In genomic region chr17:78972507-78973105, GRCh38 we compare ENCODE assay signal across 29 cellular contexts. TPM values are rescaled to one million over a fixed set of nuclear protein-coding genes. Genes with fewer than 3 reads are reported as not detected.
A peak's percentile ranks its signal among the peaks of the same experiment; 100 is the strongest.
DNase-seq lines count a peak whose midpoint lies in the region; ATAC-seq, FAIRE-seq and TF ChIP-seq lines count a peak whose summit lies in the region.
"Had no signal": no experiment of that assay in that cellular context is flagged by ENCODE, and none has a peak within 500 bp of the region (broad histone marks: within the 10 kb centered on the region; RNA-seq: fewer than 3 reads in every experiment).

No MANE protein-coding gene starts in this region.

- peaks cover 35% of the 10 kb centered on the region for H3K4me1 Mint-ChIP-seq in neural progenitor cell

- SMC1A ChIA-PET in GM12878 (lab: Charles Lee; ENCODE audit: uncharacterized antibody, unreplicated experiment): interaction anchor here (2.4 kb wide), 1 partner anchor 107 kb away, joined by 17 read pairs; no protein-coding TSS in a partner anchor

- H3F3A ChIP-seq in SK-N-SH (replicated peaks; ENCODE audit: insufficient read depth) (peaks cover 6% of the 10 kb centered on the region), neural progenitor cell (ENCODE audit: low read depth) (no peaks in the 10 kb centered on the region)

- H3K4me1 ChIP-seq in SK-N-SH (ENCODE audit: control insufficient read depth in 1 of 2, insufficient read depth in 2 of 2, low read depth in 1 of 2, low read length in 1 of 2): peaks cover 4 to 44% of the 10 kb centered on the region in 2 experiments; a peak in 1 of 4 replicates
- peaks cover 13 to 43% of the 10 kb centered on the region in 2 experiments for H3K4me1 ChIP-seq in HCT116 (ENCODE audit: control insufficient read depth in 1 of 2, insufficient read depth in 2 of 2, low read length in 2 of 2)
- no peaks in the 10 kb centered on the region for H3K4me1 ChIP-seq in GM12878 (ENCODE audit: control insufficient read depth, insufficient read depth, low read length)
- peaks cover 6% of the 10 kb centered on the region for H3K4me1 ChIP-seq in neural progenitor cell
- peaks cover 6 to 12% of the 10 kb centered on the region in 2 donors for H3K4me1 ChIP-seq in breast epithelium

- CTCF ChIA-PET in SK-N-SH (lab: Yijun Ruan, JAX) (interaction anchor here (1.1 to 26.0 kb wide), 23 partner anchors 9 to 475 kb away, joined by 3 to 458 read pairs (median 11); partner anchors contain the start of genes CEP295NL, LGALS3BP and USP36), HCT116 (lab: Charles Lee) (interaction anchor here (0.9 to 2.6 kb wide), 7 partner anchors 8 to 131 kb away, joined by 3 to 39 read pairs (median 5); no protein-coding TSS in a partner anchor), GM12878 (lab: Yijun Ruan, JAX) (interaction anchor here (0.6 to 3.7 kb wide), 5 partner anchors 72 to 475 kb away, joined by 4 to 59 read pairs (median 10); no protein-coding TSS in a partner anchor)

- H3K9me2 ChIP-seq in SK-N-SH: no peaks in the 10 kb centered on the region
- H3K9me2 ChIP-seq in HCT116 (ENCODE audit: insufficient read depth): no peaks in the 10 kb centered on the region

- H3K27me3 Mint-ChIP-seq in neural progenitor cell (ENCODE audit: insufficient read depth, low read depth): peaks cover 15% of the 10 kb centered on the region
- H3K27me3 Mint-ChIP-seq: activated B cell treated with CpG ODN at 0.5 μM for 24 hours; activated naive CD8-positive, alpha-beta T cell; CD8-positive, alpha-beta memory T cell; stimulated activated naive CD8-positive, alpha-beta T cell treated with anti-CD3 and anti-CD28 coated beads, Interleukin-15, amount 100 ng/mL, for 72 hours had no signal

- H3K36me3 Mint-ChIP-seq in neural progenitor cell: no peaks in the 10 kb centered on the region
- H3K36me3 Mint-ChIP-seq: activated naive CD8-positive, alpha-beta T cell; CD8-positive, alpha-beta memory T cell had no signal

- TF ChIP-seq EP300 in SK-N-SH (IDR thresholded peaks at IDR 0.05; ENCODE audit: borderline replicate concordance in 1 of 2, low read depth in 1 of 2, low read length in 1 of 2) (no peak), GM12878 (IDR thresholded peaks at IDR 0.05; ENCODE audit: borderline replicate concordance in 1 of 2, control insufficient read depth in 1 of 2, low read depth in 2 of 2, low read length in 2 of 2) (no peak)

- FAIRE-seq in GM12878 (lab: Jason Lieb, UNC): no peak
- FAIRE-seq: A204.1, GM19239 had no signal

- WGBS in SK-N-SH (ENCODE audit: low lambda C conversion rate): 96% methylated on average over 13 of the region's 15 CpGs
- 48% methylated on average over 12 of the region's 15 CpGs for WGBS in GM12878 (ENCODE audit: insufficient coverage, insufficient replicate concordance, low lambda C conversion rate, missing lambda C conversion rate)

- H3K4me3 Mint-ChIP-seq in neural progenitor cell: no peak overlapping the region
- H3K4me3 Mint-ChIP-seq: activated B cell treated with CpG ODN at 0.5 μM for 24 hours; activated naive CD8-positive, alpha-beta T cell; CD8-positive, alpha-beta memory T cell; stimulated activated naive CD8-positive, alpha-beta T cell treated with anti-CD3 and anti-CD28 coated beads, Interleukin-15, amount 100 ng/mL, for 72 hours had no signal

- POLR2A ChIA-PET in SK-N-SH (lab: Yijun Ruan, JAX) (interaction anchor here (1.1 to 2.3 kb wide), 4 partner anchors 38 to 107 kb away, joined by 4 to 15 read pairs (median 9); no protein-coding TSS in a partner anchor), HCT116 (lab: Charles Lee) (interaction anchor here (1.1 kb wide), 1 partner anchor 49 kb away, joined by 5 read pairs; no protein-coding TSS in a partner anchor), GM12878 (lab: Charles Lee) (no interaction called here)

- TF ChIP-seq RAD21 in SK-N-SH (IDR thresholded peaks at IDR 0.05; ENCODE audit: low read length): no peak
- TF ChIP-seq RAD21 in HCT116 (IDR thresholded peaks at IDR 0.05; ENCODE audit: low read depth): no peak
- no peak for TF ChIP-seq RAD21 in GM12878 (IDR thresholded peaks at IDR 0.05; ENCODE audit: insufficient read depth, low read depth, low read length)

- no peak overlapping the region for H2AFZ ChIP-seq in SK-N-SH (ENCODE audit: low read depth)
- no peak overlapping the region for H2AFZ ChIP-seq in HCT116 (ENCODE audit: low read depth, low read length, poor library complexity, severe bottlenecking)
- no peak overlapping the region for H2AFZ ChIP-seq in GM12878 (ENCODE audit: control insufficient read depth, low read depth, low read length)
- no peak overlapping the region for H2AFZ ChIP-seq in neural progenitor cell (replicated peaks)
- H2AFZ ChIP-seq: hepatocyte had no signal

- H3K27me3 ChIP-seq in SK-N-SH (ENCODE audit: insufficient read depth) (no peaks in the 10 kb centered on the region), HCT116 (ENCODE audit: insufficient read depth, low read length) (no peaks in the 10 kb centered on the region), GM12878 (replicated peaks in 1 of 2; ENCODE audit: control insufficient read depth in 2 of 2, insufficient read depth in 2 of 2, low read length in 1 of 2) (no peaks in the 10 kb centered on the region), neural progenitor cell (no peaks in the 10 kb centered on the region), breast epithelium (no peaks in the 10 kb centered on the region)
- H3K27me3 ChIP-seq: esophagus squamous epithelium, hepatocyte, thyroid gland had no signal

- no peak overlapping the region for H3K4me2 ChIP-seq in SK-N-SH
- H3K4me2 ChIP-seq in HCT116 (ENCODE audit: low read length): no peak overlapping the region
- no peak overlapping the region for H3K4me2 ChIP-seq in GM12878 (ENCODE audit: control insufficient read depth, insufficient read depth)
- H3K4me2 ChIP-seq in neural progenitor cell: no peak overlapping the region
- H3K4me2 ChIP-seq: hepatocyte, KMS-11 had no signal

- in situ Hi-C loops in GM12878 (cut with MboI): no loop called here

- TF ChIP-seq POLR2A in HCT116 (IDR thresholded peaks at IDR 0.05; ENCODE audit: borderline replicate concordance, extremely low read depth, insufficient read depth, insufficient read length) (no peak), GM12878 (IDR thresholded peaks at IDR 0.05; ENCODE audit: low read depth, low read length) (no peak), breast epithelium (IDR thresholded peaks at IDR 0.05) (no peak)

- BruUV-seq in HCT116 (replicated peaks; lab: Mats Ljungman, UMichigan): no TSS peak
- no TSS peak for BruUV-seq in GM12878 (replicated peaks; lab: Mats Ljungman, UMichigan)

- no peaks in the 10 kb centered on the region; the same call in 1 of the 2 replicates for H4K20me1 ChIP-seq in SK-N-SH (ENCODE audit: insufficient read depth)
- no peaks in the 10 kb centered on the region for H4K20me1 ChIP-seq in HCT116 (ENCODE audit: insufficient read depth)
- no peaks in the 10 kb centered on the region for H4K20me1 ChIP-seq in GM12878 (ENCODE audit: control insufficient read depth, insufficient read depth)
- H4K20me1 ChIP-seq in neural progenitor cell (ENCODE audit: low read depth): no peaks in the 10 kb centered on the region

- RAD21 ChIA-PET in HCT116 (lab: Charles Lee; ENCODE audit: low non-redundant PET in 1 of 2, low total read pairs in 2 of 2, uncharacterized antibody in 2 of 2, unreplicated experiment in 2 of 2) (interaction anchor here in 1 of 2 experiments (0.8 to 3.1 kb wide), 2 partner anchors 106 to 109 kb away, joined by 3 to 14 read pairs; no protein-coding TSS in a partner anchor), GM12878 (lab: Charles Lee; ENCODE audit: unreplicated experiment) (interaction anchor here (1.0 to 2.0 kb wide), 3 partner anchors 104 to 131 kb away, joined by 3 to 15 read pairs (median 3); no protein-coding TSS in a partner anchor)

- H3K79me2 ChIP-seq in SK-N-SH (ENCODE audit: insufficient read depth) (peaks cover 8% of the 10 kb centered on the region; the same call in 1 of the 2 replicates), HCT116 (ENCODE audit: insufficient read depth, low read length) (peaks cover 22% of the 10 kb centered on the region; the same call in 1 of the 2 replicates), GM12878 (ENCODE audit: control insufficient read depth, insufficient read depth, low read length) (no peaks in the 10 kb centered on the region), neural progenitor cell (ENCODE audit: low read depth) (no peaks in the 10 kb centered on the region)
- H3K79me2 ChIP-seq: hepatocyte had no signal

- intact Hi-C loops in HCT116 (cut with micrococcal nuclease) (no loop called here), GM12878 (cut with micrococcal nuclease; ENCODE audit: unreplicated experiment) (no loop called here), breast epithelium (cut with DNase I; ENCODE audit: low total_unique reads) (loop anchor here (10.0 kb wide), 1 partner anchor 108 kb away; no protein-coding TSS in a partner anchor)

- peak overlapping the region; percentile 13 for H3K27ac Mint-ChIP-seq in neural progenitor cell
- H3K27ac Mint-ChIP-seq: activated B cell treated with CpG ODN at 0.5 μM for 24 hours; activated naive CD8-positive, alpha-beta T cell; CD8-positive, alpha-beta memory T cell had no signal

- no peaks in the 10 kb centered on the region for H3K9me3 Mint-ChIP-seq in neural progenitor cell
- H3K9me3 Mint-ChIP-seq: activated B cell treated with CpG ODN at 0.5 μM for 24 hours; CD8-positive, alpha-beta memory T cell; stimulated activated naive CD8-positive, alpha-beta T cell treated with anti-CD3 and anti-CD28 coated beads, Interleukin-15, amount 100 ng/mL, for 72 hours had no signal

- H3K36me3 ChIP-seq in SK-N-SH (replicated peaks in 1 of 2; ENCODE audit: control insufficient read depth in 1 of 2, insufficient read depth in 2 of 2, low read length in 1 of 2) (peaks cover 13 to 51% of the 10 kb centered on the region in 2 experiments), HCT116 (ENCODE audit: control insufficient read depth in 1 of 2, insufficient read depth in 2 of 2, low read length in 2 of 2) (peaks cover 24 to 43% of the 10 kb centered on the region in 2 experiments; a peak in 3 of 4 replicates), GM12878 (ENCODE audit: control insufficient read depth in 2 of 2, insufficient read depth in 2 of 2, low read length in 1 of 2) (no peaks in the 10 kb centered on the region), neural progenitor cell (no peaks in the 10 kb centered on the region), breast epithelium (no peaks in the 10 kb centered on the region)
- H3K36me3 ChIP-seq: thyroid gland had no signal

- no peak; the same call in 2 of the 3 replicates for ATAC-seq in SK-N-SH treated with all-trans-retinoic acid at 6 μM for 48 hours
- ATAC-seq in HCT116: no peak
- ATAC-seq in GM12878: no peak
- ATAC-seq: PC-3; stimulated activated naive CD8-positive, alpha-beta T cell treated with anti-CD3 and anti-CD28 coated beads, Interleukin-15, amount 100 ng/mL, for 72 hours had no signal

- no peak for TF ChIP-seq CTCF in SK-N-SH (IDR thresholded peaks at IDR 0.05)
- TF ChIP-seq CTCF in HCT116 (IDR thresholded peaks at IDR 0.05 in 2 of 3, conservative IDR thresholded peaks at IDR 0.05 in 1 of 3; ENCODE audit: borderline replicate concordance in 1 of 3, insufficient read depth in 1 of 3, low read depth in 2 of 3, low read length in 2 of 3): no peak
- no peak for TF ChIP-seq CTCF in GM12878 (IDR thresholded peaks at IDR 0.05 in 2 of 3, conservative IDR thresholded peaks at IDR 0.05 in 1 of 3; ENCODE audit: control insufficient read depth in 2 of 3, extremely low read depth in 1 of 3, insufficient read depth in 1 of 3, low read depth in 3 of 3, low read length in 3 of 3)
- no peak for TF ChIP-seq CTCF in neural progenitor cell (IDR thresholded peaks at IDR 0.05)
- no peak for TF ChIP-seq CTCF in breast epithelium (IDR thresholded peaks at IDR 0.05)

- DNase-seq in SK-N-SH: peak; percentile 54
- DNase-seq in HCT116 (ENCODE audit: low read depth, low spot score): no peak
- DNase-seq in GM12878 (ENCODE audit: low read depth, low spot score): no peak
- DNase-seq in neural progenitor cell (ENCODE audit: low spot score): no peak
- DNase-seq in glomerular visceral epithelial cell (ENCODE audit: extremely low spot score): no peak
- DNase-seq in breast epithelium (ENCODE audit: low spot score in 2 of 2): no peak
- DNase-seq in hypothalamus (lab: John Stamatoyannopoulos, UW): no peak
- DNase-seq: activated B cell treated with CpG ODN at 0.5 μM for 24 hours; AML-193; anterior cingulate cortex; CD8-positive, alpha-beta memory T cell; esophagus squamous epithelium; foreskin melanocyte; GDM1; mesenchymal stem cell; NCI-H1417 treated with DMSO at 0.1 percent for 48 hours; NCI-H2227 treated with DMSO at 0.1 percent for 48 hours; occipital lobe; PC-3; SHP77; stimulated activated naive CD8-positive, alpha-beta T cell treated with anti-CD3 and anti-CD28 coated beads, Interleukin-15, amount 100 ng/mL, for 72 hours; T-helper 9 cell; thyroid gland had no signal

- H3K4me3 ChIP-seq in SK-N-SH (ENCODE audit: low read depth in 2 of 2, low read length in 1 of 2) (no peak overlapping the region), HCT116 (replicated peaks in 1 of 2; ENCODE audit: low read depth in 1 of 2, low read length in 2 of 2) (no peak overlapping the region), GM12878 (no peak overlapping the region), neural progenitor cell (no peak overlapping the region), breast epithelium (no peak overlapping the region)
- H3K4me3 ChIP-seq: esophagus squamous epithelium, hepatocyte, thyroid gland had no signal

- H3K9ac ChIP-seq in SK-N-SH (no peak overlapping the region), HCT116 (ENCODE audit: low read length) (no peak overlapping the region), GM12878 (ENCODE audit: control insufficient read depth, insufficient read depth, low read length) (no peak overlapping the region), neural progenitor cell (no peak overlapping the region)
- H3K9ac ChIP-seq: KMS-11 had no signal

- H3K27ac ChIP-seq in SK-N-SH (ENCODE audit: low read depth in 2 of 2, low read length in 1 of 2) (no peak overlapping the region), HCT116 (ENCODE audit: low read depth, low read length) (peak overlapping the region; percentile 13; the same call in 1 of the 2 replicates), GM12878 (ENCODE audit: control insufficient read depth, insufficient read depth) (no peak overlapping the region), neural progenitor cell (peak overlapping the region; percentile 63), breast epithelium (peak overlapping the region in 1 of 2 donors; percentile 92)
- H3K27ac ChIP-seq: hepatocyte, KMS-11 had no signal

- no peaks in the 10 kb centered on the region for H3K9me3 ChIP-seq in SK-N-SH
- H3K9me3 ChIP-seq in HCT116 (ENCODE audit: control insufficient read depth in 1 of 2, insufficient read depth in 1 of 2, low read depth in 1 of 2, low read length in 2 of 2): no peaks in the 10 kb centered on the region
- H3K9me3 ChIP-seq in GM12878 (replicated peaks; ENCODE audit: control insufficient read depth, insufficient read depth, low read length): no peaks in the 10 kb centered on the region
- H3K9me3 ChIP-seq in neural progenitor cell (ENCODE audit: low read depth): no peaks in the 10 kb centered on the region
- no peaks in the 10 kb centered on the region for H3K9me3 ChIP-seq in breast epithelium
- H3K9me3 ChIP-seq: esophagus squamous epithelium, thyroid gland had no signal

RNA-seq across cellular contexts. Expression of gene LGALS3BP, which starts 7.1 kb away (rescaled TPM):
- polyA plus RNA-seq in SK-N-SH (2012; rRNA removed) (272 and 579 TPM in 2 replicates), GM12878 (2011; rRNA removed) (0.82 and 2.0 TPM in 2 replicates), GM12878 (2014; fragmentation: Illumina TruSeq; extraction: Trizol) (1.4 and 1.7 TPM in 2 replicates), GM12878 (2014; fragmentation: Nextera tagmentation; extraction: Ambion mirVana) (under 1 TPM; 0.52 to 0.62 TPM), GM12878 (2014; rRNA removed) (1.8 and 2.7 TPM in 2 replicates), GM12878 (2016; fragmentation: Nextera tagmentation; extraction: Ambion mirVana) (1 to 10 TPM; 2.0 to 3.5 TPM)
- polyA plus RNA-seq in SK-N-SH (2012; cell fraction: cytosol; rRNA removed): 169 and 266 TPM in 2 replicates
- 757 and 838 TPM in 2 replicates for polyA plus RNA-seq in SK-N-SH (2012; cell fraction: nucleus; rRNA removed)
- total RNA-seq in HCT116 (2021; ENCODE audit: unreplicated experiment) (389 TPM), GM12878 (2014; rRNA removed) (1.9 and 2.2 TPM in 2 replicates), GM12878 (2014; rRNA removed; fragmentation: Illumina TruSeq; extraction: Trizol) (1.0 TPM in 2 replicates), GM12878 (2021) (5.2 and 5.8 TPM in 2 replicates), neural progenitor cell (ENCODE audit: low replicate concordance) (17.5 and 64.3 TPM in 2 replicates), breast epithelium (100 to 1,000 TPM; 192 to 532 (median 206) TPM)
- polyA plus RNA-seq in HCT116 (2012): 454 and 562 TPM in 2 replicates
- 2.4 and 4.0 TPM in 2 replicates for total RNA-seq in GM12878 (2013; cell fraction: nucleolus; rRNA removed)
- polyA plus RNA-seq in GM12878 (2011; ENCODE audit: low read depth): 1.5 TPM
- polyA plus RNA-seq in GM12878 (2011; cell fraction: cytosol; rRNA removed): 3.4 and 3.5 TPM in 2 replicates
- polyA plus RNA-seq in GM12878 (2011; cell fraction: nucleus; rRNA removed): 9.5 and 14.8 TPM in 2 replicates
- 2.0 and 2.3 TPM in 2 replicates for polyA plus RNA-seq in GM12878 (2012)
- polyA minus RNA-seq in GM12878 (2011; rRNA and poly(A)+ RNA removed): 2.2 and 5.8 TPM in 2 replicates
- 4.8 and 5.2 TPM in 2 replicates for polyA minus RNA-seq in GM12878 (2011; cell fraction: cytosol; rRNA and poly(A)+ RNA removed)
- 2.2 and 2.5 TPM in 2 replicates for polyA minus RNA-seq in GM12878 (2011; cell fraction: nucleus; rRNA and poly(A)+ RNA removed)

RNA-seq across cellular contexts. Expression of gene CANT1, which starts 37.0 kb away (rescaled TPM):
- 83.8 and 87.4 TPM in 2 replicates for polyA plus RNA-seq in SK-N-SH (2012; rRNA removed)
- 47.2 and 67.5 TPM in 2 replicates for polyA plus RNA-seq in SK-N-SH (2012; cell fraction: cytosol; rRNA removed)
- 55.9 and 68.2 TPM in 2 replicates for polyA plus RNA-seq in SK-N-SH (2012; cell fraction: nucleus; rRNA removed)
- 97.1 TPM for total RNA-seq in HCT116 (2021; ENCODE audit: unreplicated experiment)
- polyA plus RNA-seq in HCT116 (2012): 85.2 and 106 TPM in 2 replicates
- total RNA-seq in GM12878 (2013; cell fraction: nucleolus; rRNA removed): 25.7 and 30.1 TPM in 2 replicates
- total RNA-seq in GM12878 (2014; rRNA removed): 18.6 and 20.0 TPM in 2 replicates
- total RNA-seq in GM12878 (2014; rRNA removed; fragmentation: Illumina TruSeq; extraction: Trizol): 10.7 and 12.2 TPM in 2 replicates
- total RNA-seq in GM12878 (2021): 48.5 and 59.2 TPM in 2 replicates
- 9.2 TPM for polyA plus RNA-seq in GM12878 (2011; ENCODE audit: low read depth)
- polyA plus RNA-seq in GM12878 (2011; rRNA removed): 20.5 and 28.8 TPM in 2 replicates
- 36.5 and 38.5 TPM in 2 replicates for polyA plus RNA-seq in GM12878 (2011; cell fraction: cytosol; rRNA removed)
- 27.3 and 30.3 TPM in 2 replicates for polyA plus RNA-seq in GM12878 (2011; cell fraction: nucleus; rRNA removed)
- polyA plus RNA-seq in GM12878 (2012): 22.0 and 25.3 TPM in 2 replicates
- polyA plus RNA-seq in GM12878 (2014; fragmentation: Illumina TruSeq; extraction: Trizol): 13.6 and 18.4 TPM in 2 replicates
- polyA plus RNA-seq in GM12878 (2014; fragmentation: Nextera tagmentation; extraction: Ambion mirVana): 1 to 10 TPM; 2.2 to 7.9 TPM
- 21.8 and 23.4 TPM in 2 replicates for polyA plus RNA-seq in GM12878 (2014; rRNA removed)
- polyA plus RNA-seq in GM12878 (2016; fragmentation: Nextera tagmentation; extraction: Ambion mirVana): 10 to 100 TPM; 28.3 to 34.0 TPM
- 26.1 and 39.0 TPM in 2 replicates for polyA minus RNA-seq in GM12878 (2011; rRNA and poly(A)+ RNA removed)
- polyA minus RNA-seq in GM12878 (2011; cell fraction: cytosol; rRNA and poly(A)+ RNA removed): 16.4 and 19.6 TPM in 2 replicates
- polyA minus RNA-seq in GM12878 (2011; cell fraction: nucleus; rRNA and poly(A)+ RNA removed): 11.4 and 20.2 TPM in 2 replicates
- total RNA-seq in neural progenitor cell (ENCODE audit: low replicate concordance): 24.3 and 61.3 TPM in 2 replicates
- 10 to 100 TPM; 26.1 to 48.1 (median 41.0) TPM for total RNA-seq in breast epithelium

RNA-seq across cellular contexts. Expression of gene TIMP2, which starts 47.4 kb away (rescaled TPM):
- 256 and 441 TPM in 2 replicates for polyA plus RNA-seq in SK-N-SH (2012; rRNA removed)
- 528 and 616 TPM in 2 replicates for polyA plus RNA-seq in SK-N-SH (2012; cell fraction: cytosol; rRNA removed)
- 334 and 427 TPM in 2 replicates for polyA plus RNA-seq in SK-N-SH (2012; cell fraction: nucleus; rRNA removed)
- total RNA-seq in HCT116 (2021; ENCODE audit: unreplicated experiment): 64.8 TPM
- 42.7 and 52.9 TPM in 2 replicates for polyA plus RNA-seq in HCT116 (2012)
- total RNA-seq in GM12878 (2013; cell fraction: nucleolus; rRNA removed): not detected in 2 replicates
- total RNA-seq in GM12878 (2014; rRNA removed): not detected in 2 replicates
- not detected in 2 replicates for total RNA-seq in GM12878 (2014; rRNA removed; fragmentation: Illumina TruSeq; extraction: Trizol)
- 0.41 and 0.64 TPM in 2 replicates for total RNA-seq in GM12878 (2021)
- not detected for polyA plus RNA-seq in GM12878 (2011; ENCODE audit: low read depth)
- 0.03 TPM in 1 of 2 replicates, not detected in the other for polyA plus RNA-seq in GM12878 (2011; rRNA removed)
- 0.02 TPM in 1 of 2 replicates, not detected in the other for polyA plus RNA-seq in GM12878 (2011; cell fraction: cytosol; rRNA removed)
- not detected in 2 replicates for polyA plus RNA-seq in GM12878 (2011; cell fraction: nucleus; rRNA removed)
- polyA plus RNA-seq in GM12878 (2012): not detected in 2 replicates
- polyA plus RNA-seq in GM12878 (2014; fragmentation: Illumina TruSeq; extraction: Trizol): not detected in 2 replicates
- polyA plus RNA-seq in GM12878 (2014; fragmentation: Nextera tagmentation; extraction: Ambion mirVana): not detected
- polyA plus RNA-seq in GM12878 (2014; rRNA removed): not detected in 2 replicates
- polyA plus RNA-seq in GM12878 (2016; fragmentation: Nextera tagmentation; extraction: Ambion mirVana): under 1 TPM in 1 of 2 experiments, not detected in 1; 0.04 TPM
- not detected in 2 replicates for polyA minus RNA-seq in GM12878 (2011; rRNA and poly(A)+ RNA removed)
- not detected in 2 replicates for polyA minus RNA-seq in GM12878 (2011; cell fraction: cytosol; rRNA and poly(A)+ RNA removed)
- polyA minus RNA-seq in GM12878 (2011; cell fraction: nucleus; rRNA and poly(A)+ RNA removed): not detected in 2 replicates
- total RNA-seq in neural progenitor cell (ENCODE audit: low replicate concordance): 19.8 and 22.3 TPM in 2 replicates
- total RNA-seq in breast epithelium: 100 to 1,000 TPM in 2 of 3 donors, 10 to 100 TPM in 1; 72.0 to 344 (median 112) TPM

RNA-seq across cellular contexts. Expression of gene C1QTNF1, which starts 51.4 kb away (rescaled TPM):
- polyA plus RNA-seq in SK-N-SH (2012; rRNA removed) (11.6 and 14.3 TPM in 2 replicates), GM12878 (2011; rRNA removed) (not detected in 2 replicates), GM12878 (2014; fragmentation: Illumina TruSeq; extraction: Trizol) (0.10 TPM in 1 of 2 replicates, not detected in the other), GM12878 (2014; fragmentation: Nextera tagmentation; extraction: Ambion mirVana) (not detected), GM12878 (2014; rRNA removed) (0.46 and 1.1 TPM in 2 replicates), GM12878 (2016; fragmentation: Nextera tagmentation; extraction: Ambion mirVana) (under 1 TPM in 1 of 2 experiments, not detected in 1; 0.05 TPM)
- polyA plus RNA-seq in SK-N-SH (2012; cell fraction: cytosol; rRNA removed): 5.3 and 10.0 TPM in 2 replicates
- polyA plus RNA-seq in SK-N-SH (2012; cell fraction: nucleus; rRNA removed): 9.1 and 10.1 TPM in 2 replicates
- total RNA-seq in HCT116 (2021; ENCODE audit: unreplicated experiment) (4.0 TPM), GM12878 (2014; rRNA removed) (0.28 and 0.33 TPM in 2 replicates), GM12878 (2014; rRNA removed; fragmentation: Illumina TruSeq; extraction: Trizol) (0.05 and 0.09 TPM in 2 replicates), GM12878 (2021) (0.21 and 0.56 TPM in 2 replicates), neural progenitor cell (ENCODE audit: low replicate concordance) (1.4 and 2.6 TPM in 2 replicates), breast epithelium (100 to 1,000 TPM in 1 of 3 donors, 10 to 100 TPM in 2; 54.0 to 326 (median 61.9) TPM)
- polyA plus RNA-seq in HCT116 (2012): 3.5 and 3.7 TPM in 2 replicates
- 0.56 and 0.59 TPM in 2 replicates for total RNA-seq in GM12878 (2013; cell fraction: nucleolus; rRNA removed)
- polyA plus RNA-seq in GM12878 (2011; ENCODE audit: low read depth): not detected
- polyA plus RNA-seq in GM12878 (2011; cell fraction: cytosol; rRNA removed): 0.03 and 0.08 TPM in 2 replicates
- 0.03 and 0.07 TPM in 2 replicates for polyA plus RNA-seq in GM12878 (2011; cell fraction: nucleus; rRNA removed)
- 0.07 and 0.18 TPM in 2 replicates for polyA plus RNA-seq in GM12878 (2012)
- not detected in 2 replicates for polyA minus RNA-seq in GM12878 (2011; rRNA and poly(A)+ RNA removed)
- not detected in 2 replicates for polyA minus RNA-seq in GM12878 (2011; cell fraction: cytosol; rRNA and poly(A)+ RNA removed)
- polyA minus RNA-seq in GM12878 (2011; cell fraction: nucleus; rRNA and poly(A)+ RNA removed): not detected in 2 replicates
- total RNA-seq: activated B cell treated with CpG ODN at 0.5 μM for 24 hours had no signal
- polyA plus RNA-seq: CD8-positive, alpha-beta memory T cell had no signal

Comparison
In these comparisons a context has a peak if more than half of its experiments do, and no peak if none do; other contexts are left out.
1. H3K27ac ChIP-seq: peak in HCT116 (single experiment) and neural progenitor cell (single experiment); none in SK-N-SH (0 of 2) and GM12878 (single experiment).
2. RNA of gene TIMP2, which starts 47.4 kb away (total RNA-seq): 72.0 to 344 TPM in breast epithelium, 64.8 TPM in HCT116 (single experiment) and 19.8 to 22.3 TPM in neural progenitor cell; 0.41 to 0.64 TPM in GM12878; every median in the first group is over 10 times any median in the second.
3. Of the 26 proteins assayed by ChIP-seq in both GM12878 and SK-N-SH: peak only in GM12878: PBX3; only in SK-N-SH: none; in both: none; in neither: 25.